Comparison of ENCODE assay signal across 8 cellular contexts in the genomic region with DNA sequence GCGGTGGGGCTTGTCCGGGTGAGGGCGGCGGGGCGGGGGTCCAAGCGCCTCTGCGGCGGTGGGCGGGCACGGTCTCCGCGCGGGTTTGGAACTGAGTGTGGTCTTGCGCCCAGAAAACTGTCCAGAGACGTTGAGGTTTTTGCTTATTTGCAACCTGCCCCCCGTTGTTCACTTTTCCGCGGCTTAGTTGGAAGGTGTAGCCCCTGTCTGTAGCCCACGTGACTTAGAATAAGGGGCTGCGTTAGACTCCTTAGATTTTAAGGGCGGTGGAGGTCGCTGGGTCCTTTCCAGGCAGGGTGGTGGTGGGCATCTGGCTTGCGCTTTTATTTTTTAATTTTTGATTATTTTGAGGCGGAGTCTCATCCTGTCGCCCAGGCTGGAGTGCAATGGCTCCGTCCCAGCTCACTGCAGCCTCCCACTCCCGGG. TPM values are rescaled to one million over a fixed set of nuclear protein-coding genes. Genes with fewer than 3 reads are reported as not detected.
DNase-seq lines count a peak whose midpoint lies in the region; ATAC-seq, FAIRE-seq and TF ChIP-seq lines count a peak whose summit lies in the region.

No MANE protein-coding gene starts in this region.

- peak overlapping the region; percentile 99 for H3K27ac Mint-ChIP-seq in activated CD8-positive, alpha-beta memory T cell treated with anti-CD3 and anti-CD28 coated beads, Interleukin-2, amount 10 ng/mL, durations not matched to agents 7 days and 5 days
- peak overlapping the region; percentile 77 for H3K27ac Mint-ChIP-seq in activated T-helper 2 cell treated with anti-CD3 and anti-CD28 coated beads, Interferon-gamma antibody, Interleukin-2, Interleukin-4, amounts not matched to agents 10 μg/mL and 5 μg/mL and 100 μg/mL, durations not matched to agents 14 hours and 24 hours and 36 hours

- no peak for FAIRE-seq in HTR-8/SVneo (lab: Jason Lieb, UNC)

- H3K4me1 ChIP-seq in left lung: peaks cover 13 to 28% of the 10 kb centered on the region in 2 donors
- H3K4me1 ChIP-seq in thyroid gland: peaks cover 9 to 18% of the 10 kb centered on the region in 2 donors

- intact Hi-C loops in activated T-helper 2 cell treated with anti-CD3 and anti-CD28 coated beads, Interferon-gamma antibody, Interleukin-2, Interleukin-4, amounts not matched to agents 10 μg/mL and 5 μg/mL and 100 μg/mL, durations not matched to agents 14 hours and 24 hours and 36 hours (cut with micrococcal nuclease): loop anchor here (1.0 kb wide), 1 partner anchor 32 kb away; a partner anchor contains a TSS
- intact Hi-C loops in left lung (cut with DNase I): no loop called here
- intact Hi-C loops in thyroid gland (cut with DNase I): no loop called here

- H3K27me3 Mint-ChIP-seq in activated CD8-positive, alpha-beta memory T cell treated with anti-CD3 and anti-CD28 coated beads, Interleukin-2, amount 10 ng/mL, durations not matched to agents 7 days and 5 days: no peaks in the 10 kb centered on the region
- H3K27me3 Mint-ChIP-seq in activated T-helper 2 cell treated with anti-CD3 and anti-CD28 coated beads, Interferon-gamma antibody, Interleukin-2, Interleukin-4, amounts not matched to agents 10 μg/mL and 5 μg/mL and 100 μg/mL, durations not matched to agents 14 hours and 24 hours and 36 hours (ENCODE audit: low read depth): no peaks in the 10 kb centered on the region

- peak overlapping the region; percentile 84 to 96 for H3K4me3 ChIP-seq in left lung
- H3K4me3 ChIP-seq in thyroid gland (replicated peaks in 1 of 3): peak overlapping the region; percentile 61 to 95 (median 63)

- H3K9me3 Mint-ChIP-seq in activated CD8-positive, alpha-beta memory T cell treated with anti-CD3 and anti-CD28 coated beads, Interleukin-2, amount 10 ng/mL, durations not matched to agents 7 days and 5 days (ENCODE audit: low read depth): no peaks in the 10 kb centered on the region
- no peaks in the 10 kb centered on the region for H3K9me3 Mint-ChIP-seq in activated T-helper 2 cell treated with anti-CD3 and anti-CD28 coated beads, Interferon-gamma antibody, Interleukin-2, Interleukin-4, amounts not matched to agents 10 μg/mL and 5 μg/mL and 100 μg/mL, durations not matched to agents 14 hours and 24 hours and 36 hours

- H3K36me3 ChIP-seq in left lung (peaks cover 0 to 58% of the 10 kb centered on the region in 2 donors), thyroid gland (peaks cover 35 to 38% of the 10 kb centered on the region in 2 donors)

- peak overlapping the region; percentile 95 for H3K4me3 Mint-ChIP-seq in activated CD8-positive, alpha-beta memory T cell treated with anti-CD3 and anti-CD28 coated beads, Interleukin-2, amount 10 ng/mL, durations not matched to agents 7 days and 5 days
- peak overlapping the region; percentile 99 for H3K4me3 Mint-ChIP-seq in activated T-helper 2 cell treated with anti-CD3 and anti-CD28 coated beads, Interferon-gamma antibody, Interleukin-2, Interleukin-4, amounts not matched to agents 10 μg/mL and 5 μg/mL and 100 μg/mL, durations not matched to agents 14 hours and 24 hours and 36 hours (ENCODE audit: low read depth)

- CTCF ChIA-PET in activated CD8-positive, alpha-beta memory T cell treated with anti-CD3 and anti-CD28 coated beads, Interleukin-2, amount 10 ng/mL, durations not matched to agents 7 days and 5 days (lab: Charles Lee): interaction anchor here (1.2 kb wide), 1 partner anchor 11 kb away, joined by 3 read pairs; a partner anchor contains a TSS

- DNase-seq in activated CD8-positive, alpha-beta memory T cell treated with anti-CD3 and anti-CD28 coated beads, Interleukin-2, amount 10 ng/mL, durations not matched to agents 7 days and 5 days: no peak
- no peak for DNase-seq in activated CD8-positive, alpha-beta memory T cell treated with anti-CD3 and anti-CD28 coated beads for 24 hours
- DNase-seq in activated T-helper 2 cell treated with anti-CD3 and anti-CD28 coated beads, Interferon-gamma antibody, Interleukin-2, Interleukin-4, amounts not matched to agents 10 μg/mL and 5 μg/mL and 100 μg/mL, durations not matched to agents 14 hours and 24 hours and 36 hours (ENCODE audit: low spot score): no peak
- no peak for DNase-seq in left lung
- DNase-seq in thyroid gland: no peak
- DNase-seq in ureter (ENCODE audit: low spot score): no peak
- no peak for DNase-seq in HTR-8/SVneo (ENCODE audit: insufficient read length, low spot score)
- no peak for DNase-seq in SIG-M5 (lab: John Stamatoyannopoulos, UW)

- peaks cover 30% of the 10 kb centered on the region for H3K4me1 Mint-ChIP-seq in activated CD8-positive, alpha-beta memory T cell treated with anti-CD3 and anti-CD28 coated beads, Interleukin-2, amount 10 ng/mL, durations not matched to agents 7 days and 5 days
- peaks cover 14% of the 10 kb centered on the region for H3K4me1 Mint-ChIP-seq in activated T-helper 2 cell treated with anti-CD3 and anti-CD28 coated beads, Interferon-gamma antibody, Interleukin-2, Interleukin-4, amounts not matched to agents 10 μg/mL and 5 μg/mL and 100 μg/mL, durations not matched to agents 14 hours and 24 hours and 36 hours (ENCODE audit: low read depth)

- peak; percentile 10 for ATAC-seq in activated CD8-positive, alpha-beta memory T cell treated with anti-CD3 and anti-CD28 coated beads, Interleukin-2, amount 10 ng/mL, durations not matched to agents 7 days and 5 days
- ATAC-seq in left lung: peak; percentile 1

- H3K27me3 ChIP-seq in left lung (no peaks in the 10 kb centered on the region), thyroid gland (no peaks in the 10 kb centered on the region)

- WGBS in thyroid gland, 2 donors: 2 to 4% methylated on average over 20 to 22 of the region's 27 CpGs

- H3K9me3 ChIP-seq in left lung (no peaks in the 10 kb centered on the region), thyroid gland (no peaks in the 10 kb centered on the region)

- TF ChIP-seq POLR2A in thyroid gland (IDR thresholded peaks at IDR 0.05): no peak

- peak overlapping the region; percentile 79 to 89 for H3K27ac ChIP-seq in left lung
- peak overlapping the region in 2 of 3 donors; percentile 82 to 93 for H3K27ac ChIP-seq in thyroid gland

- peaks cover 45% of the 10 kb centered on the region for H3K36me3 Mint-ChIP-seq in activated CD8-positive, alpha-beta memory T cell treated with anti-CD3 and anti-CD28 coated beads, Interleukin-2, amount 10 ng/mL, durations not matched to agents 7 days and 5 days
- H3K36me3 Mint-ChIP-seq in activated T-helper 2 cell treated with anti-CD3 and anti-CD28 coated beads, Interferon-gamma antibody, Interleukin-2, Interleukin-4, amounts not matched to agents 10 μg/mL and 5 μg/mL and 100 μg/mL, durations not matched to agents 14 hours and 24 hours and 36 hours (ENCODE audit: low read depth): peaks cover 56% of the 10 kb centered on the region

- TF ChIP-seq CTCF in left lung (IDR thresholded peaks at IDR 0.05) (no peak), thyroid gland (IDR thresholded peaks at IDR 0.05) (no peak)

RNA-seq across cellular contexts. Expression of a gene that starts 0.8 kb away (rescaled TPM):
- total RNA-seq in activated CD8-positive, alpha-beta memory T cell treated with anti-CD3 and anti-CD28 coated beads, Interleukin-2, amount 10 ng/mL, durations not matched to agents 7 days and 5 days: 1,000 to 10,000 TPM; 1,331 to 1,537 TPM
- 1,450 and 1,471 TPM in 2 replicates for total RNA-seq in activated T-helper 2 cell treated with anti-CD3 and anti-CD28 coated beads, Interferon-gamma antibody, Interleukin-2, Interleukin-4, amounts not matched to agents 10 μg/mL and 5 μg/mL and 100 μg/mL, durations not matched to agents 14 hours and 24 hours and 36 hours
- total RNA-seq in left lung: 100 to 1,000 TPM; 942 to 951 TPM
- 1,000 to 10,000 TPM; 1,760 to 2,977 (median 2,488) TPM for total RNA-seq in thyroid gland
- 1,085 TPM for total RNA-seq in ureter

RNA-seq across cellular contexts. Expression of a gene that starts 11.0 kb away (rescaled TPM):
- total RNA-seq in activated CD8-positive, alpha-beta memory T cell treated with anti-CD3 and anti-CD28 coated beads, Interleukin-2, amount 10 ng/mL, durations not matched to agents 7 days and 5 days: under 1 TPM; 0.03 to 0.12 TPM
- total RNA-seq in activated T-helper 2 cell treated with anti-CD3 and anti-CD28 coated beads, Interferon-gamma antibody, Interleukin-2, Interleukin-4, amounts not matched to agents 10 μg/mL and 5 μg/mL and 100 μg/mL, durations not matched to agents 14 hours and 24 hours and 36 hours: 0.07 and 0.21 TPM in 2 replicates
- under 1 TPM; 0.06 to 0.10 TPM for total RNA-seq in left lung
- under 1 TPM in 3 of 4 donors, not detected in 1; under 0.01 to 0.20 (median 0.08) TPM for total RNA-seq in thyroid gland
- 0.26 TPM for total RNA-seq in ureter

RNA-seq across cellular contexts. Expression of a gene that starts 31.6 kb away (rescaled TPM):
- total RNA-seq in activated CD8-positive, alpha-beta memory T cell treated with anti-CD3 and anti-CD28 coated beads, Interleukin-2, amount 10 ng/mL, durations not matched to agents 7 days and 5 days: 100 to 1,000 TPM; 275 to 283 TPM
- 282 and 290 TPM in 2 replicates for total RNA-seq in activated T-helper 2 cell treated with anti-CD3 and anti-CD28 coated beads, Interferon-gamma antibody, Interleukin-2, Interleukin-4, amounts not matched to agents 10 μg/mL and 5 μg/mL and 100 μg/mL, durations not matched to agents 14 hours and 24 hours and 36 hours
- total RNA-seq in left lung (100 to 1,000 TPM in 1 of 2 donors, 10 to 100 TPM in 1; 87.6 to 132 TPM), thyroid gland (10 to 100 TPM; 34.4 to 77.3 (median 67.7) TPM), ureter (137 TPM)

RNA-seq across cellular contexts. Expression of a gene that starts 37.6 kb away (rescaled TPM):
- 10 to 100 TPM; 19.3 to 20.4 TPM for total RNA-seq in activated CD8-positive, alpha-beta memory T cell treated with anti-CD3 and anti-CD28 coated beads, Interleukin-2, amount 10 ng/mL, durations not matched to agents 7 days and 5 days
- 30.6 and 33.9 TPM in 2 replicates for total RNA-seq in activated T-helper 2 cell treated with anti-CD3 and anti-CD28 coated beads, Interferon-gamma antibody, Interleukin-2, Interleukin-4, amounts not matched to agents 10 μg/mL and 5 μg/mL and 100 μg/mL, durations not matched to agents 14 hours and 24 hours and 36 hours
- 10 to 100 TPM in 1 of 2 donors, 1 to 10 TPM in 1; 5.9 to 19.2 TPM for total RNA-seq in left lung
- total RNA-seq in thyroid gland: 10 to 100 TPM; 22.2 to 39.5 (median 29.1) TPM
- total RNA-seq in ureter: 9.3 TPM

RNA-seq across cellular contexts. Expression of a gene that starts 40.1 kb away (rescaled TPM):
- 10 to 100 TPM; 43.3 to 48.9 TPM for total RNA-seq in activated CD8-positive, alpha-beta memory T cell treated with anti-CD3 and anti-CD28 coated beads, Interleukin-2, amount 10 ng/mL, durations not matched to agents 7 days and 5 days
- total RNA-seq in activated T-helper 2 cell treated with anti-CD3 and anti-CD28 coated beads, Interferon-gamma antibody, Interleukin-2, Interleukin-4, amounts not matched to agents 10 μg/mL and 5 μg/mL and 100 μg/mL, durations not matched to agents 14 hours and 24 hours and 36 hours: 33.0 and 37.9 TPM in 2 replicates
- total RNA-seq in left lung (10 to 100 TPM; 31.1 to 32.2 TPM), thyroid gland (10 to 100 TPM; 47.0 to 64.9 (median 56.5) TPM), ureter (23.9 TPM)
